In genomic region chr19:32809254-32809653, GRCh38 we compare ENCODE assay signal across 2 cellular contexts.
TF ChIP-seq lines count a peak whose summit lies in the region.

No MANE protein-coding gene starts in this region.

TF ChIP-seq in A549, 52 proteins besides CTCF, POLR2A, EP300 and RAD21 (continued from another document):
- TF ChIP-seq, protein P1, sequence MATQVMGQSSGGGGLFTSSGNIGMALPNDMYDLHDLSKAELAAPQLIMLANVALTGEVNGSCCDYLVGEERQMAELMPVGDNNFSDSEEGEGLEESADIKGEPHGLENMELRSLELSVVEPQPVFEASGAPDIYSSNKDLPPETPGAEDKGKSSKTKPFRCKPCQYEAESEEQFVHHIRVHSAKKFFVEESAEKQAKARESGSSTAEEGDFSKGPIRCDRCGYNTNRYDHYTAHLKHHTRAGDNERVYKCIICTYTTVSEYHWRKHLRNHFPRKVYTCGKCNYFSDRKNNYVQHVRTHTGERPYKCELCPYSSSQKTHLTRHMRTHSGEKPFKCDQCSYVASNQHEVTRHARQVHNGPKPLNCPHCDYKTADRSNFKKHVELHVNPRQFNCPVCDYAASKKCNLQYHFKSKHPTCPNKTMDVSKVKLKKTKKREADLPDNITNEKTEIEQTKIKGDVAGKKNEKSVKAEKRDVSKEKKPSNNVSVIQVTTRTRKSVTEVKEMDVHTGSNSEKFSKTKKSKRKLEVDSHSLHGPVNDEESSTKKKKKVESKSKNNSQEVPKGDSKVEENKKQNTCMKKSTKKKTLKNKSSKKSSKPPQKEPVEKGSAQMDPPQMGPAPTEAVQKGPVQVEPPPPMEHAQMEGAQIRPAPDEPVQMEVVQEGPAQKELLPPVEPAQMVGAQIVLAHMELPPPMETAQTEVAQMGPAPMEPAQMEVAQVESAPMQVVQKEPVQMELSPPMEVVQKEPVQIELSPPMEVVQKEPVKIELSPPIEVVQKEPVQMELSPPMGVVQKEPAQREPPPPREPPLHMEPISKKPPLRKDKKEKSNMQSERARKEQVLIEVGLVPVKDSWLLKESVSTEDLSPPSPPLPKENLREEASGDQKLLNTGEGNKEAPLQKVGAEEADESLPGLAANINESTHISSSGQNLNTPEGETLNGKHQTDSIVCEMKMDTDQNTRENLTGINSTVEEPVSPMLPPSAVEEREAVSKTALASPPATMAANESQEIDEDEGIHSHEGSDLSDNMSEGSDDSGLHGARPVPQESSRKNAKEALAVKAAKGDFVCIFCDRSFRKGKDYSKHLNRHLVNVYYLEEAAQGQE (IDR thresholded peaks at IDR 0.05), result no peak
- TF ChIP-seq FOSB (CRISPR knock-in tag; IDR thresholded peaks at IDR 0.05), result no peak
- TF ChIP-seq, protein P2, sequence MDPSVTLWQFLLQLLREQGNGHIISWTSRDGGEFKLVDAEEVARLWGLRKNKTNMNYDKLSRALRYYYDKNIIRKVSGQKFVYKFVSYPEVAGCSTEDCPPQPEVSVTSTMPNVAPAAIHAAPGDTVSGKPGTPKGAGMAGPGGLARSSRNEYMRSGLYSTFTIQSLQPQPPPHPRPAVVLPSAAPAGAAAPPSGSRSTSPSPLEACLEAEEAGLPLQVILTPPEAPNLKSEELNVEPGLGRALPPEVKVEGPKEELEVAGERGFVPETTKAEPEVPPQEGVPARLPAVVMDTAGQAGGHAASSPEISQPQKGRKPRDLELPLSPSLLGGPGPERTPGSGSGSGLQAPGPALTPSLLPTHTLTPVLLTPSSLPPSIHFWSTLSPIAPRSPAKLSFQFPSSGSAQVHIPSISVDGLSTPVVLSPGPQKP (IDR thresholded peaks at IDR 0.05; ENCODE audit: low read depth, low read length), result no peak
- TF ChIP-seq KDM5A (IDR thresholded peaks at IDR 0.05), result no peak
- no peak for TF ChIP-seq HES2 (IDR thresholded peaks at IDR 0.05)
- no peak for TF ChIP-seq MAFK (IDR thresholded peaks at IDR 0.05; ENCODE audit: partially characterized antibody)
- TF ChIP-seq SMC3 (IDR thresholded peaks at IDR 0.05), result no peak
- no peak for TF ChIP-seq MYC (IDR thresholded peaks at IDR 0.05; ENCODE audit: borderline replicate concordance, low read length)
- no peak for TF ChIP-seq CBX2 (IDR thresholded peaks at IDR 0.05; ENCODE audit: borderline replicate concordance, low read depth)
- TF ChIP-seq FOXS1 (CRISPR knock-in tag; IDR thresholded peaks at IDR 0.05), result no peak

TF ChIP-seq in HepG2, 621 proteins besides CTCF, POLR2A, EP300 and RAD21 (continued from another document):
- TF ChIP-seq, protein P3, sequence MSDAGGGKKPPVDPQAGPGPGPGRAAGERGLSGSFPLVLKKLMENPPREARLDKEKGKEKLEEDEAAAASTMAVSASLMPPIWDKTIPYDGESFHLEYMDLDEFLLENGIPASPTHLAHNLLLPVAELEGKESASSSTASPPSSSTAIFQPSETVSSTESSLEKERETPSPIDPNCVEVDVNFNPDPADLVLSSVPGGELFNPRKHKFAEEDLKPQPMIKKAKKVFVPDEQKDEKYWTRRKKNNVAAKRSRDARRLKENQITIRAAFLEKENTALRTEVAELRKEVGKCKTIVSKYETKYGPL (CRISPR knock-in tag; IDR thresholded peaks at IDR 0.05), result no peak
- TF ChIP-seq MLXIP (CRISPR knock-in tag; IDR thresholded peaks at IDR 0.05; ENCODE audit: borderline replicate concordance), result no peak
